In genomic region chr21:40136571-40136970, GRCh38 we compare ENCODE assay signal across 8 cellular contexts.
"Had no signal": no experiment of that assay in that cellular context is flagged by ENCODE, and none has a peak within 500 bp of the region (broad histone marks: within the 10 kb centered on the region; RNA-seq: fewer than 3 reads in every experiment).

No MANE protein-coding gene starts in this region.

- H3K9ac ChIP-seq: GM23248 had no signal

- H3K9me3 ChIP-seq: HAP-1 had no signal

- H2AFZ ChIP-seq: GM23248, GM23338 had no signal

- H3K4me1 ChIP-seq: HAP-1 had no signal

- H3K4me2 ChIP-seq: GM23338 had no signal

- DNase-seq: GM23248, GOT3, H7, H9, HCEC 1CT, HFFc6 had no signal

- H3K4me3 ChIP-seq: GM23248, GM23338, HAP-1 had no signal

- H3K36me3 ChIP-seq: HAP-1 had no signal

- H3K27ac ChIP-seq: GM23248 had no signal
